Comparison of ENCODE assay signal across 12 cellular contexts in the genomic region with DNA sequence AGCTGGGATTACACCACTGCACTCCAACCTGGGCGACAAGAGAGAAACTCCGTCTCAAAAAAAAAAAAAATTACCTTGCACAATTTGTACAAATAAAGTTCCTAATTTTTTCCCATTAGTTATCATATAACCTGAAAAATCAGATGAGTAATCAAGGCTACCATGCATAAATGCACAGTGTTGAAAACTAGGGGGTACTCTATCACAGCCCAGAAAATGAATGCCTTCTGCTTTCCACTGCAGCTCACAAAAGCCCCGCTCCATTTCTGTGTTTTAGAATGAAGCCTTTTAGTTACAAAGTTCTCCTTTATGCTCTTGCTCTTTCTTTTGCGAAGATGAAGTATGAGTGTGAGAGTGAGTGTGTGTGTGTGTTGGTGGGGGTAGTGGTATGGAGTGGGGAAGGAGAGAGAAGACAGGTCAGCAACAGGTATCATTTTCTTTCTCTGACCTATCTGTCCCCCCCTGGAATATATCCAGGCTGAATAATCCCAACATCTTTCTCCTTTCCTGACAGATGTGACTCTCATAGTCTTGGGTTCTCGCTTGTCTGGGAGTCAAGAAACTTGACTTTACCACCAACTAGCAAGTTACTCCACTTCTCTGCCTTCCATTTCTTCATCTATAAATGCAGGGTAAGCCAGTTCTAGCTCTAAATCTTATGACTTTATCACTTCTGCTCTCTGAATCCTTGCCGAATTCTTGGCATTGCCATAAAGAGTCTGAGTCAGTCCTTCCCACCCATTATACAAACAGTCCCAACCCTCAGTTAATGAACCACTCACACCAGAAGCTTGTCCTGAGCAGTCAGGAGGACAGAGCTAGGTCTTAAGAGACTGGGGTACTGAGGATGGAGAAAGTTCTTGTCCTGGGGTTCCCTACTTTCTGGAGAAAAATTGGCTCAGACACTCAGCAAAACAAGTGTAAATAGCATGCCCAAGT. TPM values are rescaled to one million over a fixed set of nuclear protein-coding genes. Genes with fewer than 3 reads are reported as not detected.
DNase-seq lines count a peak whose midpoint lies in the region; ATAC-seq and TF ChIP-seq lines count a peak whose summit lies in the region.
"Had no signal": no experiment of that assay in that cellular context is flagged by ENCODE, and none has a peak within 500 bp of the region (broad histone marks: within the 10 kb centered on the region; RNA-seq: fewer than 3 reads in every experiment).

No MANE protein-coding gene starts in this region.

- intact Hi-C loops in head of caudate nucleus (cut with DNase I), result no loop called here

- H3K36me3 Mint-ChIP-seq in GM23338 (ENCODE audit: low read depth) (no peaks in the 10 kb centered on the region), T-helper 17 cell (ENCODE audit: low read depth) (peaks cover 16% of the 10 kb centered on the region)

- no peak overlapping the region for H3K4me2 ChIP-seq in GM23338

- no peaks in the 10 kb centered on the region for H3K27me3 ChIP-seq in GM23338 (ENCODE audit: insufficient read depth)
- H3K27me3 ChIP-seq: testis had no signal

- no peaks in the 10 kb centered on the region for H3F3A ChIP-seq in GM23338 (replicated peaks; ENCODE audit: low read depth)

- no peaks in the 10 kb centered on the region for H3K9me2 ChIP-seq in GM23338 (ENCODE audit: insufficient read depth)

- H4K20me1 ChIP-seq in GM23338 (replicated peaks; ENCODE audit: insufficient read depth), result no peaks in the 10 kb centered on the region

- H3K27me3 Mint-ChIP-seq in GM23338 (ENCODE audit: insufficient read depth, low read depth, poor library complexity) (peaks cover 2% of the 10 kb centered on the region), T-helper 17 cell (no peaks in the 10 kb centered on the region)

- no peaks in the 10 kb centered on the region for H3K4me1 Mint-ChIP-seq in GM23338
- peaks cover 41% of the 10 kb centered on the region for H3K4me1 Mint-ChIP-seq in T-helper 17 cell

- H3K27ac ChIP-seq in GM23338 (ENCODE audit: low read depth), result no peak overlapping the region
- H3K27ac ChIP-seq: testis had no signal

- DNase-seq in GM23338 (ENCODE audit: low spot score) (no peak), T-helper 17 cell (no peak), fibroblast of peridontal ligament (ENCODE audit: extremely low read depth) (peak; percentile 93), skeletal muscle cell (ENCODE audit: low read depth) (peak; percentile 65), head of caudate nucleus (no peak), retina (no peak), NCI-H2227 (lab: John Stamatoyannopoulos, UW; ENCODE audit: unreplicated experiment) (no peak)
- DNase-seq: activated CD4-positive, alpha-beta T cell treated with anti-CD3 and anti-CD28 coated beads, Interleukin-2, amount 50 U/mL, for 1 hour; NCI-H345; testis had no signal

- H3K9me3 ChIP-seq in T-helper 17 cell (ENCODE audit: control insufficient read depth, low read length, poor library complexity, severe bottlenecking), result no peaks in the 10 kb centered on the region
- H3K9me3 ChIP-seq: testis had no signal

- H3K4me3 Mint-ChIP-seq in GM23338 (no peak overlapping the region), T-helper 17 cell (no peak overlapping the region)

- no peaks in the 10 kb centered on the region for H3K9me3 Mint-ChIP-seq in GM23338

- H3K4me1 ChIP-seq in GM23338 (ENCODE audit: insufficient read depth), result no peaks in the 10 kb centered on the region
- H3K4me1 ChIP-seq: testis had no signal

- no peak for ATAC-seq in GM23338
- no peak for ATAC-seq in T-helper 17 cell
- no peak for ATAC-seq in GM18511 (IDR thresholded peaks at IDR 0.05; ENCODE audit: unreplicated experiment)

- H3K4me3 ChIP-seq in GM23338, result no peak overlapping the region
- no peak overlapping the region for H3K4me3 ChIP-seq in skeletal muscle cell (ENCODE audit: low read depth, low read length)
- H3K4me3 ChIP-seq: skin epidermis, testis had no signal

- no peak for TF ChIP-seq CTCF in GM23338 (conservative IDR thresholded peaks at IDR 0.05; ENCODE audit: low read depth in 2 of 2)

- H2AFZ ChIP-seq in GM23338, result peak overlapping the region; percentile 72

- no peak overlapping the region for H3K27ac Mint-ChIP-seq in GM23338
- H3K27ac Mint-ChIP-seq in T-helper 17 cell, result peak overlapping the region; percentile 88

- no peaks in the 10 kb centered on the region for H3K79me2 ChIP-seq in GM23338 (replicated peaks; ENCODE audit: insufficient read depth)

- H3K36me3 ChIP-seq in GM23338 (ENCODE audit: insufficient read depth), result no peaks in the 10 kb centered on the region

TF ChIP-seq in GM23338, 12 proteins besides CTCF, POLR2A, EP300 and RAD21 (continues in another document):
- TF ChIP-seq, protein P1, sequence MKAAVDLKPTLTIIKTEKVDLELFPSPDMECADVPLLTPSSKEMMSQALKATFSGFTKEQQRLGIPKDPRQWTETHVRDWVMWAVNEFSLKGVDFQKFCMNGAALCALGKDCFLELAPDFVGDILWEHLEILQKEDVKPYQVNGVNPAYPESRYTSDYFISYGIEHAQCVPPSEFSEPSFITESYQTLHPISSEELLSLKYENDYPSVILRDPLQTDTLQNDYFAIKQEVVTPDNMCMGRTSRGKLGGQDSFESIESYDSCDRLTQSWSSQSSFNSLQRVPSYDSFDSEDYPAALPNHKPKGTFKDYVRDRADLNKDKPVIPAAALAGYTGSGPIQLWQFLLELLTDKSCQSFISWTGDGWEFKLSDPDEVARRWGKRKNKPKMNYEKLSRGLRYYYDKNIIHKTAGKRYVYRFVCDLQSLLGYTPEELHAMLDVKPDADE (IDR thresholded peaks at IDR 0.05), result no peak
- TF ChIP-seq EZH2phosphoT487 (IDR thresholded peaks at IDR 0.05; ENCODE audit: unreplicated experiment) (no peak), ZNF462 (CRISPR knock-in tag; IDR thresholded peaks at IDR 0.05) (no peak), POLR2AphosphoS5 (IDR thresholded peaks at IDR 0.05; ENCODE audit: low read depth) (no peak), STAT1 (IDR thresholded peaks at IDR 0.05; ENCODE audit: unreplicated experiment) (no peak)

RNA-seq across cellular contexts. Expression of gene BIN2, which starts 16.1 kb away (rescaled TPM):
- 0.23 TPM in 1 of 2 replicates, not detected in the other for total RNA-seq in GM23338 (2014; rRNA removed; shearing (Covaris generic))
- 0.17 TPM in 1 of 2 replicates, not detected in the other for polyA plus RNA-seq in GM23338 (2016; fragmentation: Nextera tagmentation; extraction: Ambion mirVana)
- 100 to 1,000 TPM; 216 to 233 TPM for total RNA-seq in T-helper 17 cell

RNA-seq across cellular contexts. Expression of gene SMAGP, which starts 37.7 kb away (rescaled TPM):
- total RNA-seq in GM23338 (2014; rRNA removed; shearing (Covaris generic)), result 7.1 and 8.2 TPM in 2 replicates
- polyA plus RNA-seq in GM23338 (2016; fragmentation: Nextera tagmentation; extraction: Ambion mirVana), result 3.9 and 4.7 TPM in 2 replicates
- total RNA-seq in T-helper 17 cell, result 1 to 10 TPM; 1.9 to 3.4 TPM

RNA-seq across cellular contexts. Expression of gene CELA1, which starts 38.6 kb away (rescaled TPM):
- not detected in 2 replicates for total RNA-seq in GM23338 (2014; rRNA removed; shearing (Covaris generic))
- polyA plus RNA-seq in GM23338 (2016; fragmentation: Nextera tagmentation; extraction: Ambion mirVana), result not detected in 2 replicates
- under 1 TPM in 1 of 2 donors, not detected in 1; 0.50 TPM for total RNA-seq in T-helper 17 cell

Comparison
In these comparisons a context has a peak if more than half of its experiments do, and no peak if none do; other contexts are left out.
1. DNase-seq: peak in fibroblast of peridontal ligament (single experiment) and skeletal muscle cell (single experiment); none in GM23338 (single experiment), T-helper 17 cell (0 of 3), head of caudate nucleus (0 of 42), retina (single experiment) and NCI-H2227 (single experiment).
2. RNA of gene BIN2, which starts 16.1 kb away (total RNA-seq): 216 to 233 TPM in T-helper 17 cell; 0.23 TPM in GM23338; every median in the first group is over 100 times any median in the second.